ENCODE assay signal across 8 cellular contexts in genomic region chr9:101028346-101029299, GRCh38. TPM values are rescaled to one million over a fixed set of nuclear protein-coding genes. Genes with fewer than 3 reads are reported as not detected.
A peak's percentile ranks its signal among the peaks of the same experiment; 100 is the strongest.
DNase-seq lines count a peak whose midpoint lies in the region; ATAC-seq and TF ChIP-seq lines count a peak whose summit lies in the region.

Gene PLPPR1 (plus strand): TSS chr9:101028727.

- H3K9me3 ChIP-seq in subcutaneous abdominal adipose tissue (ENCODE audit: control insufficient read depth in 5 of 5, low read length in 5 of 5) = no peaks in the 10 kb centered on the region

- DNase-seq in HEK293T (ENCODE audit: extremely low spot score) (peak; percentile 79), NCI-H524 (lab: John Stamatoyannopoulos, UW) (peak; percentile 95 to 96), cerebellum (ENCODE audit: low spot score) (peak; percentile 85), left colon (peak; percentile 65 to 71), mesenteric fat pad (ENCODE audit: low spot score) (no peak)

- CTCF ChIA-PET in HEK293T (lab: Yijun Ruan, JAX) = no interaction called here

- peaks cover 9 to 33% (median 19%) of the 10 kb centered on the region in 5 donors for H3K27me3 ChIP-seq in subcutaneous abdominal adipose tissue (ENCODE audit: control insufficient read depth in 5 of 5, insufficient read depth in 4 of 5, low read length in 5 of 5)

- POLR2A ChIA-PET in HEK293T (lab: Yijun Ruan, JAX) = no interaction called here

- intact Hi-C loops in left colon (cut with DNase I, micrococcal nuclease) = no loop called here

- no peaks in the 10 kb centered on the region for H3K36me3 ChIP-seq in subcutaneous abdominal adipose tissue (ENCODE audit: control insufficient read depth in 5 of 5, insufficient read depth in 5 of 5, low read length in 5 of 5)

- ATAC-seq in left colon (peak; percentile 89), GM21717 (IDR thresholded peaks at IDR 0.05; ENCODE audit: unreplicated experiment) (no peak), HG03342 (IDR thresholded peaks at IDR 0.05; ENCODE audit: unreplicated experiment) (no peak)

- H3K27ac ChIP-seq in subcutaneous abdominal adipose tissue (ENCODE audit: low read depth, low read length) = no peak within 1 kb of the TSS

- peaks cover 0 to 27% (median 17%) of the 10 kb centered on the region in 5 donors for H3K4me1 ChIP-seq in subcutaneous abdominal adipose tissue (ENCODE audit: control insufficient read depth in 5 of 5, insufficient read depth in 5 of 5, low read length in 5 of 5)

- H3K4me3 ChIP-seq in subcutaneous abdominal adipose tissue (ENCODE audit: low read depth in 1 of 5, low read length in 5 of 5) = peak within 1 kb of the TSS; percentile 45 to 81 (median 63)

- no peak within 1 kb of the TSS for H3K9ac ChIP-seq in subcutaneous abdominal adipose tissue (ENCODE audit: low read length in 5 of 5)

TF ChIP-seq in HEK293T, 16 proteins besides CTCF, POLR2A, EP300 and RAD21:
- no peak for TF ChIP-seq SUZ12 (IDR thresholded peaks at IDR 0.05)
- TF ChIP-seq L3MBTL2 (conservative IDR thresholded peaks at IDR 0.05) = no peak
- TF ChIP-seq TARDBP (IDR thresholded peaks at IDR 0.05) = no peak
- TF ChIP-seq SP1 (IDR thresholded peaks at IDR 0.05) = no peak
- TF ChIP-seq ELF4 (IDR thresholded peaks at IDR 0.05) = no peak
- TF ChIP-seq HDGF (IDR thresholded peaks at IDR 0.05; ENCODE audit: borderline replicate concordance) = no peak
- no peak for TF ChIP-seq FOXK2 (IDR thresholded peaks at IDR 0.05)
- TF ChIP-seq, protein P1, sequence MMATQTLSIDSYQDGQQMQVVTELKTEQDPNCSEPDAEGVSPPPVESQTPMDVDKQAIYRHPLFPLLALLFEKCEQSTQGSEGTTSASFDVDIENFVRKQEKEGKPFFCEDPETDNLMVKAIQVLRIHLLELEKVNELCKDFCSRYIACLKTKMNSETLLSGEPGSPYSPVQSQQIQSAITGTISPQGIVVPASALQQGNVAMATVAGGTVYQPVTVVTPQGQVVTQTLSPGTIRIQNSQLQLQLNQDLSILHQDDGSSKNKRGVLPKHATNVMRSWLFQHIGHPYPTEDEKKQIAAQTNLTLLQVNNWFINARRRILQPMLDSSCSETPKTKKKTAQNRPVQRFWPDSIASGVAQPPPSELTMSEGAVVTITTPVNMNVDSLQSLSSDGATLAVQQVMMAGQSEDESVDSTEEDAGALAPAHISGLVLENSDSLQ (IDR thresholded peaks at IDR 0.05) = no peak
TF ChIP-seq in HEK293T: peak in this region for 0.

RNA-seq across cellular contexts. Expression of gene PLPPR1, which starts in this region (rescaled TPM):
- total RNA-seq in cerebellum (65.3 TPM), left colon (under 1 TPM; 0.46 to 0.73 TPM), mesenteric fat pad (not detected)

Comparison
In these comparisons a context has a peak if more than half of its experiments do, and no peak if none do; other contexts are left out.
1. RNA of gene PLPPR1 (total RNA-seq): 65.3 TPM in cerebellum (single experiment); 0.46 to 0.73 TPM in left colon and not detected in mesenteric fat pad (single experiment); every median in the first group is over 10 times any median in the second.
2. Peak in DNase-seq and ATAC-seq in left colon; RNA of the gene not detected or under 1 TPM.